1 cellular context compared by ENCODE assay signal in the genomic region with DNA sequence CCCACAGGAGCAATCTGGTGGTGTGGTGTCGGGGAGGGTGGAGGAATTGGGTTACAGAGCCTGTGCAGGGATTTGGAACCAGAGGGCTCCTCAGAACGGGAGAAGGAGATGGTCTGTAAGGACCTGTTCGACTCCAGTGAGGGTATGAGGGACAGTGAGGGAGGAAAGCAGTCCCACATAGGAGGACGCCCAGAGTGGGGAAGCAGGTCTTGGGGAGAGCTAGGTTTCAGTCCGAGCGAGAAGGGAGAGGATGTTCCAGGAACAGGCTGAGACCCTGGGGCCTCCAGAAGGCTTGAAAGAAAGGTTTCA.
TF ChIP-seq lines count a peak whose summit lies in the region.

No MANE protein-coding gene starts in this region.

TF ChIP-seq in K562, 482 proteins besides CTCF, POLR2A, EP300 and RAD21 (continued from another document):
- TF ChIP-seq, protein P1, sequence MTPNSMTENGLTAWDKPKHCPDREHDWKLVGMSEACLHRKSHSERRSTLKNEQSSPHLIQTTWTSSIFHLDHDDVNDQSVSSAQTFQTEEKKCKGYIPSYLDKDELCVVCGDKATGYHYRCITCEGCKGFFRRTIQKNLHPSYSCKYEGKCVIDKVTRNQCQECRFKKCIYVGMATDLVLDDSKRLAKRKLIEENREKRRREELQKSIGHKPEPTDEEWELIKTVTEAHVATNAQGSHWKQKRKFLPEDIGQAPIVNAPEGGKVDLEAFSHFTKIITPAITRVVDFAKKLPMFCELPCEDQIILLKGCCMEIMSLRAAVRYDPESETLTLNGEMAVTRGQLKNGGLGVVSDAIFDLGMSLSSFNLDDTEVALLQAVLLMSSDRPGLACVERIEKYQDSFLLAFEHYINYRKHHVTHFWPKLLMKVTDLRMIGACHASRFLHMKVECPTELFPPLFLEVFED (CRISPR knock-in tag; conservative IDR thresholded peaks at IDR 0.05): no peak
- no peak for TF ChIP-seq MECOM (CRISPR knock-in tag; IDR thresholded peaks at IDR 0.05)
- no peak for TF ChIP-seq JUN (IDR thresholded peaks at IDR 0.05; ENCODE audit: borderline replicate concordance, low read depth, low read length)
- 0 out of 2 replicates have a peak, but pooled peaks have one; percentile 1 for TF ChIP-seq JUN (CRISPR knock-in tag; IDR thresholded peaks at IDR 0.05; ENCODE audit: borderline replicate concordance)
- no peak for TF ChIP-seq ZNF431 (CRISPR knock-in tag; IDR thresholded peaks at IDR 0.05)
- no peak for TF ChIP-seq SRSF1 (IDR thresholded peaks at IDR 0.05; ENCODE audit: low read depth, low read length)
- TF ChIP-seq, protein P2, sequence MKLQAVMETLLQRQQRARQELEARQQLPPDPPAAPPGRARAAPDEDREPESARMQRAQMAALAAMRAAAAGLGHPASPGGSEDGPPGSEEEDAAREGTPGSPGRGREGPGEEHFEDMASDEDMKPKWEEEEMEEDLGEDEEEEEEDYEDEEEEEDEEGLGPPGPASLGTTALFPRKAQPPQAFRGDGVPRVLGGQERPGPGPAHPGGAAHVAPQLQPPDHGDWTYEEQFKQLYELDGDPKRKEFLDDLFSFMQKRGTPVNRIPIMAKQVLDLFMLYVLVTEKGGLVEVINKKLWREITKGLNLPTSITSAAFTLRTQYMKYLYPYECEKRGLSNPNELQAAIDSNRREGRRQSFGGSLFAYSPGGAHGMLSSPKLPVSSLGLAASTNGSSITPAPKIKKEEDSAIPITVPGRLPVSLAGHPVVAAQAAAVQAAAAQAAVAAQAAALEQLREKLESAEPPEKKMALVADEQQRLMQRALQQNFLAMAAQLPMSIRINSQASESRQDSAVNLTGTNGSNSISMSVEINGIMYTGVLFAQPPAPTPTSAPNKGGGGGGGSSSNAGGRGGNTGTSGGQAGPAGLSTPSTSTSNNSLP (IDR thresholded peaks at IDR 0.05; ENCODE audit: borderline replicate concordance, low read depth, low read length): no peak
- TF ChIP-seq, protein P3, sequence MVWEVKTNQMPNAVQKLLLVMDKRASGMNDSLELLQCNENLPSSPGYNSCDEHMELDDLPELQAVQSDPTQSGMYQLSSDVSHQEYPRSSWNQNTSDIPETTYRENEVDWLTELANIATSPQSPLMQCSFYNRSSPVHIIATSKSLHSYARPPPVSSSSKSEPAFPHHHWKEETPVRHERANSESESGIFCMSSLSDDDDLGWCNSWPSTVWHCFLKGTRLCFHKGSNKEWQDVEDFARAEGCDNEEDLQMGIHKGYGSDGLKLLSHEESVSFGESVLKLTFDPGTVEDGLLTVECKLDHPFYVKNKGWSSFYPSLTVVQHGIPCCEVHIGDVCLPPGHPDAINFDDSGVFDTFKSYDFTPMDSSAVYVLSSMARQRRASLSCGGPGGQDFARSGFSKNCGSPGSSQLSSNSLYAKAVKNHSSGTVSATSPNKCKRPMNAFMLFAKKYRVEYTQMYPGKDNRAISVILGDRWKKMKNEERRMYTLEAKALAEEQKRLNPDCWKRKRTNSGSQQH (CRISPR knock-in tag; IDR thresholded peaks at IDR 0.05): no peak
- no peak for TF ChIP-seq ELF1 (tag; IDR thresholded peaks at IDR 0.05)
- no peak for TF ChIP-seq FOXJ2 (tag; IDR thresholded peaks at IDR 0.05)
- TF ChIP-seq, protein P4, sequence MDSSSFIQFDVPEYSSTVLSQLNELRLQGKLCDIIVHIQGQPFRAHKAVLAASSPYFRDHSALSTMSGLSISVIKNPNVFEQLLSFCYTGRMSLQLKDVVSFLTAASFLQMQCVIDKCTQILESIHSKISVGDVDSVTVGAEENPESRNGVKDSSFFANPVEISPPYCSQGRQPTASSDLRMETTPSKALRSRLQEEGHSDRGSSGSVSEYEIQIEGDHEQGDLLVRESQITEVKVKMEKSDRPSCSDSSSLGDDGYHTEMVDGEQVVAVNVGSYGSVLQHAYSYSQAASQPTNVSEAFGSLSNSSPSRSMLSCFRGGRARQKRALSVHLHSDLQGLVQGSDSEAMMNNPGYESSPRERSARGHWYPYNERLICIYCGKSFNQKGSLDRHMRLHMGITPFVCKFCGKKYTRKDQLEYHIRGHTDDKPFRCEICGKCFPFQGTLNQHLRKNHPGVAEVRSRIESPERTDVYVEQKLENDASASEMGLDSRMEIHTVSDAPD (CRISPR knock-in tag; IDR thresholded peaks at IDR 0.05): no peak
- TF ChIP-seq GABPB1 (CRISPR knock-in tag; IDR thresholded peaks at IDR 0.05): no peak
- no peak for TF ChIP-seq KLF16 (IDR thresholded peaks at IDR 0.05)
- TF ChIP-seq, protein P5, sequence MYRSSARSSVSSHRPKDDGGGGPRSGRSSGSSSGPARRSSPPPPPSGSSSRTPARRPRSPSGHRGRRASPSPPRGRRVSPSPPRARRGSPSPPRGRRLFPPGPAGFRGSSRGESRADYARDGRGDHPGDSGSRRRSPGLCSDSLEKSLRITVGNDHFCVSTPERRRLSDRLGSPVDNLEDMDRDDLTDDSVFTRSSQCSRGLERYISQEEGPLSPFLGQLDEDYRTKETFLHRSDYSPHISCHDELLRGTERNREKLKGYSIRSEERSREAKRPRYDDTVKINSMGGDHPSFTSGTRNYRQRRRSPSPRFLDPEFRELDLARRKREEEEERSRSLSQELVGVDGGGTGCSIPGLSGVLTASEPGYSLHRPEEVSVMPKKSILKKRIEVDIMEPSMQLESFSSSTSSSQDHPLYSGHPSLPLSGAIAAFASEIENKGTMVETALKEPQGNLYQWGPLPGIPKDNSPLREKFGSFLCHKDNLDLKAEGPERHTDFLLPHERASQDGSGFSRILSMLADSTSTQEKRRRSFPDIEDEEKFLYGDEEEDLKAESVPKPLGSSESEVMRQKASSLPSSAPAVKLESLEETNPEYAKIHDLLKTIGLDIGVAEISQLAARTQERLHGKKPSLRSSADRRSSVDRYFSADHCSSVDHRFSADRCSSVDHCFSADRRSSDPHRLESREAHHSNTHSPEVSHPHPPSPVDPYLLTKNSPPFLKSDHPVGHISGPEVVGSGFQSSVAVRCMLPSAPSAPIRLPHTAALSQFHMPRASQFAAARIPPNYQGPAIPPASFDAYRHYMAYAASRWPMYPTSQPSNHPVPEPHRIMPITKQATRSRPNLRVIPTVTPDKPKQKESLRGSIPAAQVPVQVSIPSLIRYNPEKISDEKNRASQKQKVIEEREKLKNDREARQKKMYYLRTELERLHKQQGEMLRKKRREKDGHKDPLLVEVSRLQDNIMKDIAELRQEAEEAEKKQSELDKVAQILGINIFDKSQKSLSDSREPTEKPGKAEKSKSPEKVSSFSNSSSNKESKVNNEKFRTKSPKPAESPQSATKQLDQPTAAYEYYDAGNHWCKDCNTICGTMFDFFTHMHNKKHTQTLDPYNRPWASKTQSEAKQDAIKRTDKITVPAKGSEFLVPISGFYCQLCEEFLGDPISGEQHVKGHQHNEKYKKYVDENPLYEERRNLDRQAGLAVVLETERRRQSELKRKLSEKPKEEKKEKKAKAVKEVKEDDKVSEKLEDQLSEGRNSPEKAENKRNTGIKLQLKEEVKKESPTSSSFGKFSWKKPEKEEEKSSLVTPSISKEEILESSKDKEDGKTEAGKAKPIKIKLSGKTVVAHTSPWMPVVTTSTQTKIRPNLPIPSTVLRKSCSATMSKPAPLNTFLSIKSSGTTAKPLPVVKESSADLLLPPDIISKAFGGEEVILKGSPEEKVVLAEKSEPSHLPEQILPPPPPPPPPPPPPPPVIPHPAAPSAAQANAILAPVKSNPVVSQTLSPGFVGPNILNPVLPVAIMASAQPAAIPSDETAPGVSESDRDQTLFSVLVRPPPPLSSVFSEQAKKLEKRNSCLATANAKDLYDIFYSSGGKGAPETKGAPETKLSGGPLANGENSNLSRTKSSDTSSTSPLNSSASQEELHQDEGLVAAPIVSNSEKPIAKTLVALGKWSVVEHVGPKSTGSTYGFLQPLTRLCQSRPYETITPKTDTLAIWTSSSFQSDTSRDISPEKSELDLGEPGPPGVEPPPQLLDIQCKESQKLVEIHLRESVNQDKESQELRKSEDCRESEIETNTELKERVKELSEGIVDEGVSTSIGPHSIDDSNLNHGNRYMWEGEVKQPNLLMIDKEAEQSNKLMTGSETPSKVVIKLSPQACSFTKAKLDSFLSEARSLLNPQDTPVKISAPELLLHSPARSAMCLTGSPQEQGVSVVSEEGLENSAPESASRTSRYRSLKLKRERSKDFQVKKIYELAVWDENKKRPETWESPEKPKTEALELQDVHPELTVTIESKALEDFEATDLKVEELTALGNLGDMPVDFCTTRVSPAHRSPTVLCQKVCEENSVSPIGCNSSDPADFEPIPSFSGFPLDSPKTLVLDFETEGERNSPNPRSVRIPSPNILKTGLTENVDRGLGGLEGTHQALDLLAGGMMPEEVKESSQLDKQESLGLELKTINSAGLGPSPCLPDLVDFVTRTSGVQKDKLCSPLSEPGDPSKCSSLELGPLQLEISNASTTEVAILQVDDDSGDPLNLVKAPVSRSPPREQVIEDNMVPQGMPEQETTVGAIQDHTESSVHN (IDR thresholded peaks at IDR 0.05; ENCODE audit: borderline replicate concordance in 1 of 2, low read depth in 1 of 2): no peak
- 0 out of 2 replicates have a peak, but pooled peaks have one; percentile 22 for TF ChIP-seq ZNF143 (CRISPR knock-in tag; IDR thresholded peaks at IDR 0.05)
